Comparison of ENCODE assay signal across 11 cellular contexts in the genomic region with DNA sequence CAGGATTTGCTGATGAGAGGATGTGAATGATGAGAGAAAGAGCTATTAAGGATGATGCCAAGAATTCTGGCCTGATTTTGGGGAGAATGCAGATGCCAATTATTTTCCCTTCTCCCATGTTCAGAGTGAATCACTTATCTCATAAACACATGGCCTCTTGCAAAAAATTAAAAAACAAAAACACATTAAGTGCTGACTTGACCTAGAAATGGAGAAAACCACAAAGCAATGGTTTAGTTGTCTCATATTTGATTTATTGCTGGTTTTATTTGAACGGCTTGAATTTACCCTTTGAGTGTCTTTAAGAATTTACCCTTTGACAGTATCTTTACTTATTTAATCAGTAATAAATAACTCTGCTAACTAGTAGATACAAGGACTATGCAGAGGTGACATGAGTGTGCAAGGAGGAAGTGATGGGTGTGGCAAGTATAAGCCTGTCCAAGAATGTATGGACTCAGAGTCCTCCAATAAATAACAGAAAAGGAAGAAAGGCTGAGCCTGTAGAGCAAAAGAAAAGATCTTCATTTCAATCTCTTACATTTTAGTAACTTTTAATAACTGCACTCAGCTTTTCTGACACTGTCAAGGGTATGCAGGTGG.
DNase-seq lines count a peak whose midpoint lies in the region; ATAC-seq and TF ChIP-seq lines count a peak whose summit lies in the region.
"Had no signal": no experiment of that assay in that cellular context is flagged by ENCODE, and none has a peak within 500 bp of the region (broad histone marks: within the 10 kb centered on the region; RNA-seq: fewer than 3 reads in every experiment).

No MANE protein-coding gene starts in this region.

- no peaks in the 10 kb centered on the region for H3K9me3 Mint-ChIP-seq in Calu3 (ENCODE audit: low read depth, unreplicated experiment)
- no peaks in the 10 kb centered on the region for H3K9me3 Mint-ChIP-seq in central memory CD8-positive, alpha-beta T cell
- no peaks in the 10 kb centered on the region for H3K9me3 Mint-ChIP-seq in natural killer cell treated with Interleukin-12 subunit alpha and Interleukin-12 subunit beta and Interleukin-15 and Interleukin-18, amount 100 ng/mL, for 72 hours
- H3K9me3 Mint-ChIP-seq: activated naive CD4-positive, alpha-beta T cell treated with anti-CD3 and anti-CD28 coated beads for 36 hours had no signal

- ATAC-seq in central memory CD8-positive, alpha-beta T cell (replicated peaks; ENCODE audit: extremely low read depth, poor library complexity, severe bottlenecking): no peak
- ATAC-seq in natural killer cell treated with Interleukin-12 subunit alpha and Interleukin-12 subunit beta and Interleukin-15 and Interleukin-18, amount 100 ng/mL, for 72 hours: no peak
- ATAC-seq in GM21576 (IDR thresholded peaks at IDR 0.05; ENCODE audit: unreplicated experiment): no peak

- CTCF ChIA-PET in Calu3 (lab: Charles Lee): interaction anchor here (0.6 to 3.0 kb wide), 10 partner anchors 13 to 445 kb away, joined by 3 to 21 read pairs (median 6); a partner anchor contains a TSS

- DNase-seq in Calu3: peak; percentile 43
- peak; percentile 76 for DNase-seq in LoVo (ENCODE audit: low spot score)
- no peak for DNase-seq in central memory CD8-positive, alpha-beta T cell (ENCODE audit: low spot score in 2 of 2)
- DNase-seq in natural killer cell treated with Interleukin-12 subunit alpha and Interleukin-12 subunit beta and Interleukin-15 and Interleukin-18, amount 100 ng/mL, for 72 hours (ENCODE audit: low spot score): no peak
- no peak for DNase-seq in 8988T
- no peak for DNase-seq in NCI-H2029 treated with DMSO at 0.1 percent for 48 hours (lab: John Stamatoyannopoulos, UW)
- no peak for DNase-seq in KG1 (lab: John Stamatoyannopoulos, UW)
- DNase-seq: activated naive CD4-positive, alpha-beta T cell treated with anti-CD3 and anti-CD28 coated beads for 36 hours; effector CD4-positive, alpha-beta T cell; NCI-H1105 had no signal

- H3K4me3 Mint-ChIP-seq in Calu3 (ENCODE audit: low read depth, unreplicated experiment): peak overlapping the region; percentile 41
- peak overlapping the region; percentile 43 for H3K4me3 Mint-ChIP-seq in central memory CD8-positive, alpha-beta T cell
- H3K4me3 Mint-ChIP-seq in natural killer cell treated with Interleukin-12 subunit alpha and Interleukin-12 subunit beta and Interleukin-15 and Interleukin-18, amount 100 ng/mL, for 72 hours: peak overlapping the region; percentile 61
- H3K4me3 Mint-ChIP-seq: activated naive CD4-positive, alpha-beta T cell treated with anti-CD3 and anti-CD28 coated beads for 36 hours had no signal

- H3K27ac Mint-ChIP-seq in Calu3 (ENCODE audit: unreplicated experiment): peak overlapping the region; percentile 88
- H3K27ac Mint-ChIP-seq in central memory CD8-positive, alpha-beta T cell (ENCODE audit: low read depth): peak overlapping the region; percentile 83
- H3K27ac Mint-ChIP-seq in natural killer cell treated with Interleukin-12 subunit alpha and Interleukin-12 subunit beta and Interleukin-15 and Interleukin-18, amount 100 ng/mL, for 72 hours: peak overlapping the region; percentile 11 to 61
- H3K27ac Mint-ChIP-seq: activated naive CD4-positive, alpha-beta T cell treated with anti-CD3 and anti-CD28 coated beads for 36 hours had no signal

- peaks cover 54% of the 10 kb centered on the region for H3K36me3 Mint-ChIP-seq in Calu3 (ENCODE audit: insufficient read depth, unreplicated experiment)
- H3K36me3 Mint-ChIP-seq in central memory CD8-positive, alpha-beta T cell (ENCODE audit: insufficient read depth): peaks cover 21% of the 10 kb centered on the region
- H3K36me3 Mint-ChIP-seq in natural killer cell treated with Interleukin-12 subunit alpha and Interleukin-12 subunit beta and Interleukin-15 and Interleukin-18, amount 100 ng/mL, for 72 hours: peaks cover 15% of the 10 kb centered on the region

- no TSS peak for BruUV-seq in Calu3 (replicated peaks; lab: Mats Ljungman, UMichigan)

- intact Hi-C loops in Calu3 (cut with micrococcal nuclease; ENCODE audit: unreplicated experiment): loop anchor here (1.0 kb wide), 1 partner anchor 154 kb away; no protein-coding TSS in a partner anchor

- H3K27me3 Mint-ChIP-seq in Calu3 (ENCODE audit: unreplicated experiment): no peaks in the 10 kb centered on the region
- H3K27me3 Mint-ChIP-seq in central memory CD8-positive, alpha-beta T cell: no peaks in the 10 kb centered on the region
- H3K27me3 Mint-ChIP-seq in natural killer cell treated with Interleukin-12 subunit alpha and Interleukin-12 subunit beta and Interleukin-15 and Interleukin-18, amount 100 ng/mL, for 72 hours: no peaks in the 10 kb centered on the region

- H3K4me1 Mint-ChIP-seq in Calu3 (ENCODE audit: low read depth, unreplicated experiment): peaks cover 80% of the 10 kb centered on the region
- H3K4me1 Mint-ChIP-seq in central memory CD8-positive, alpha-beta T cell: peaks cover 61% of the 10 kb centered on the region
- H3K4me1 Mint-ChIP-seq in natural killer cell treated with Interleukin-12 subunit alpha and Interleukin-12 subunit beta and Interleukin-15 and Interleukin-18, amount 100 ng/mL, for 72 hours (ENCODE audit: low read depth in 2 of 2): peaks cover 40 to 50% of the 10 kb centered on the region in 2 donors

- no peak for TF ChIP-seq CTCF in Calu3 (IDR thresholded peaks at IDR 0.05; ENCODE audit: unreplicated experiment)

Comparison
In these comparisons a context has a peak if more than half of its experiments do, and no peak if none do; other contexts are left out.
1. DNase-seq: peak in Calu3 (single experiment) and LoVo (single experiment); none in central memory CD8-positive, alpha-beta T cell (0 of 2), natural killer cell treated with Interleukin-12 subunit alpha and Interleukin-12 subunit beta and Interleukin-15 and Interleukin-18, amount 100 ng/mL, for 72 hours (single experiment), 8988T (single experiment), NCI-H2029 treated with DMSO at 0.1 percent for 48 hours (single experiment) and KG1 (single experiment).
2. H3K27ac Mint-ChIP-seq: peak in every context shown above with its lines; median percentile 88 in Calu3; 83 in central memory CD8-positive, alpha-beta T cell; 36 in natural killer cell treated with Interleukin-12 subunit alpha and Interleukin-12 subunit beta and Interleukin-15 and Interleukin-18, amount 100 ng/mL, for 72 hours.
3. Peak in every context shown above with its lines, with median percentiles within 50 percentile points of each other: H3K4me3 Mint-ChIP-seq.